ENCODE assay signal across 1 cellular context in the genomic region with DNA sequence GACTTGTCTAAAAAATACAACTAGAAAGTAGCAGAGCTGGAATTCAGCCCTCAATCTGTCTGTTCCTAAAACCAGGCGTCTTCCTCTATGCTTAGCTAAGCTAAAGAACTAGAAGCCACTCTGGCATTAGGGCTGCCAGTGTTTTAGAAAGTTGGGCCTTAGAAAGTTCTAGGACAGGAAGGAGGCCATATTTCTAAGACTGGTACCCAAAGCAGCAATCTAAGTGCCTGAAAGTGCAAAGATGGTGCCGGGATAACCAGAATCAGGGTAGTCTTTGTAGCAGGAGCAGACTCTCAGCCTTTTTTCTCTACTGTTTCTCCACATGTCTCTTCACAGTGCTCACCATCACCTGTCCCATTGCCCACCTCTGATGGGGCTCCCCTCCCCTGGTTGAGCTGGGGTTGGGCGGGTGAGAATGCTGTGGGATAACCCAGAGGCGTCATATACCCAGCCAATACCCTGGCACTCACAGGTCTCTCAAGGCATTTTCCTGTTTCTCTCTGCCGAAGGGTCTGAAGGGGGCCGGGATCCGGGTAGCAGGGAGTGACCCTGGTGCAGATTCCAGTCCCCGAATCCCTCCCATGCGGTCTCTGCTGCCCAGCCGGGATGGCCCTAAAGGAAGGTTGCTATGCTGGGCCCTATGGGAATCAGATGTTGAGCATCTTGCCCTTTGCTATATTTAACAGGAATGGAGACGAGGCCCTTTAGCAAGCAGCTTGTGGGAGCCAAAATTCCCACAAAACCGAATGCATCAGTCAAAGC.
TF ChIP-seq lines count a peak whose summit lies in the region.

No MANE protein-coding gene starts in this region.

TF ChIP-seq in GM23338, 12 proteins besides CTCF, POLR2A, EP300 and RAD21 (continued from another document):
- TF ChIP-seq, protein P1, sequence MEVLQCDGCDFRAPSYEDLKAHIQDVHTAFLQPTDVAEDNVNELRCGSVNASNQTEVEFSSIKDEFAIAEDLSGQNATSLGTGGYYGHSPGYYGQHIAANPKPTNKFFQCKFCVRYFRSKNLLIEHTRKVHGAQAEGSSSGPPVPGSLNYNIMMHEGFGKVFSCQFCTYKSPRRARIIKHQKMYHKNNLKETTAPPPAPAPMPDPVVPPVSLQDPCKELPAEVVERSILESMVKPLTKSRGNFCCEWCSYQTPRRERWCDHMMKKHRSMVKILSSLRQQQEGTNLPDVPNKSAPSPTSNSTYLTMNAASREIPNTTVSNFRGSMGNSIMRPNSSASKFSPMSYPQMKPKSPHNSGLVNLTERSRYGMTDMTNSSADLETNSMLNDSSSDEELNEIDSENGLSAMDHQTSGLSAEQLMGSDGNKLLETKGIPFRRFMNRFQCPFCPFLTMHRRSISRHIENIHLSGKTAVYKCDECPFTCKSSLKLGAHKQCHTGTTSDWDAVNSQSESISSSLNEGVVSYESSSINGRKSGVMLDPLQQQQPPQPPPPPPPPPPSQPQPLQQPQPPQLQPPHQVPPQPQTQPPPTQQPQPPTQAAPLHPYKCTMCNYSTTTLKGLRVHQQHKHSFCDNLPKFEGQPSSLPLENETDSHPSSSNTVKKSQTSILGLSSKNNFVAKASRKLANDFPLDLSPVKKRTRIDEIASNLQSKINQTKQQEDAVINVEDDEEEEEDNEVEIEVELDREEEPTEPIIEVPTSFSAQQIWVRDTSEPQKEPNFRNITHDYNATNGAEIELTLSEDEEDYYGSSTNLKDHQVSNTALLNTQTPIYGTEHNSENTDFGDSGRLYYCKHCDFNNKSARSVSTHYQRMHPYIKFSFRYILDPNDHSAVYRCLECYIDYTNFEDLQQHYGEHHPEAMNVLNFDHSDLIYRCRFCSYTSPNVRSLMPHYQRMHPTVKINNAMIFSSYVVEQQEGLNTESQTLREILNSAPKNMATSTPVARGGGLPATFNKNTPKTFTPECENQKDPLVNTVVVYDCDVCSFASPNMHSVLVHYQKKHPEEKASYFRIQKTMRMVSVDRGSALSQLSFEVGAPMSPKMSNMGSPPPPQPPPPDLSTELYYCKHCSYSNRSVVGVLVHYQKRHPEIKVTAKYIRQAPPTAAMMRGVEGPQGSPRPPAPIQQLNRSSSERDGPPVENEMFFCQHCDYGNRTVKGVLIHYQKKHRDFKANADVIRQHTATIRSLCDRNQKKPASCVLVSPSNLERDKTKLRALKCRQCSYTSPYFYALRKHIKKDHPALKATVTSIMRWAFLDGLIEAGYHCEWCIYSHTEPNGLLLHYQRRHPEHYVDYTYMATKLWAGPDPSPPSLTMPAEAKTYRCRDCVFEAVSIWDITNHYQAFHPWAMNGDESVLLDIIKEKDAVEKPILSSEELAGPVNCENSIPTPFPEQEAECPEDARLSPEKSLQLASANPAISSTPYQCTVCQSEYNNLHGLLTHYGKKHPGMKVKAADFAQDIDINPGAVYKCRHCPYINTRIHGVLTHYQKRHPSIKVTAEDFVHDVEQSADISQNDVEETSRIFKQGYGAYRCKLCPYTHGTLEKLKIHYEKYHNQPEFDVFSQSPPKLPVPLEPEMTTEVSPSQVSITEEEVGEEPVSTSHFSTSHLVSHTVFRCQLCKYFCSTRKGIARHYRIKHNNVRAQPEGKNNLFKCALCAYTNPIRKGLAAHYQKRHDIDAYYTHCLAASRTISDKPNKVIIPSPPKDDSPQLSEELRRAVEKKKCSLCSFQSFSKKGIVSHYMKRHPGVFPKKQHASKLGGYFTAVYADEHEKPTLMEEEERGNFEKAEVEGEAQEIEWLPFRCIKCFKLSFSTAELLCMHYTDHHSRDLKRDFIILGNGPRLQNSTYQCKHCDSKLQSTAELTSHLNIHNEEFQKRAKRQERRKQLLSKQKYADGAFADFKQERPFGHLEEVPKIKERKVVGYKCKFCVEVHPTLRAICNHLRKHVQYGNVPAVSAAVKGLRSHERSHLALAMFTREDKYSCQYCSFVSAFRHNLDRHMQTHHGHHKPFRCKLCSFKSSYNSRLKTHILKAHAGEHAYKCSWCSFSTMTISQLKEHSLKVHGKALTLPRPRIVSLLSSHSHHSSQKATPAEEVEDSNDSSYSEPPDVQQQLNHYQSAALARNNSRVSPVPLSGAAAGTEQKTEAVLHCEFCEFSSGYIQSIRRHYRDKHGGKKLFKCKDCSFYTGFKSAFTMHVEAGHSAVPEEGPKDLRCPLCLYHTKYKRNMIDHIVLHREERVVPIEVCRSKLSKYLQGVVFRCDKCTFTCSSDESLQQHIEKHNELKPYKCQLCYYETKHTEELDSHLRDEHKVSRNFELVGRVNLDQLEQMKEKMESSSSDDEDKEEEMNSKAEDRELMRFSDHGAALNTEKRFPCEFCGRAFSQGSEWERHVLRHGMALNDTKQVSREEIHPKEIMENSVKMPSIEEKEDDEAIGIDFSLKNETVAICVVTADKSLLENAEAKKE (CRISPR knock-in tag; IDR thresholded peaks at IDR 0.05): no peak
- TF ChIP-seq ZNF114 (CRISPR knock-in tag; IDR thresholded peaks at IDR 0.05) (no peak), ZNF331 (CRISPR knock-in tag; IDR thresholded peaks at IDR 0.05; ENCODE audit: low read depth) (no peak), EZH2phosphoT487 (IDR thresholded peaks at IDR 0.05; ENCODE audit: unreplicated experiment) (no peak), POLR2AphosphoS5 (IDR thresholded peaks at IDR 0.05; ENCODE audit: low read depth) (no peak), ETS1 (IDR thresholded peaks at IDR 0.05) (no peak)
- TF ChIP-seq, protein P2, sequence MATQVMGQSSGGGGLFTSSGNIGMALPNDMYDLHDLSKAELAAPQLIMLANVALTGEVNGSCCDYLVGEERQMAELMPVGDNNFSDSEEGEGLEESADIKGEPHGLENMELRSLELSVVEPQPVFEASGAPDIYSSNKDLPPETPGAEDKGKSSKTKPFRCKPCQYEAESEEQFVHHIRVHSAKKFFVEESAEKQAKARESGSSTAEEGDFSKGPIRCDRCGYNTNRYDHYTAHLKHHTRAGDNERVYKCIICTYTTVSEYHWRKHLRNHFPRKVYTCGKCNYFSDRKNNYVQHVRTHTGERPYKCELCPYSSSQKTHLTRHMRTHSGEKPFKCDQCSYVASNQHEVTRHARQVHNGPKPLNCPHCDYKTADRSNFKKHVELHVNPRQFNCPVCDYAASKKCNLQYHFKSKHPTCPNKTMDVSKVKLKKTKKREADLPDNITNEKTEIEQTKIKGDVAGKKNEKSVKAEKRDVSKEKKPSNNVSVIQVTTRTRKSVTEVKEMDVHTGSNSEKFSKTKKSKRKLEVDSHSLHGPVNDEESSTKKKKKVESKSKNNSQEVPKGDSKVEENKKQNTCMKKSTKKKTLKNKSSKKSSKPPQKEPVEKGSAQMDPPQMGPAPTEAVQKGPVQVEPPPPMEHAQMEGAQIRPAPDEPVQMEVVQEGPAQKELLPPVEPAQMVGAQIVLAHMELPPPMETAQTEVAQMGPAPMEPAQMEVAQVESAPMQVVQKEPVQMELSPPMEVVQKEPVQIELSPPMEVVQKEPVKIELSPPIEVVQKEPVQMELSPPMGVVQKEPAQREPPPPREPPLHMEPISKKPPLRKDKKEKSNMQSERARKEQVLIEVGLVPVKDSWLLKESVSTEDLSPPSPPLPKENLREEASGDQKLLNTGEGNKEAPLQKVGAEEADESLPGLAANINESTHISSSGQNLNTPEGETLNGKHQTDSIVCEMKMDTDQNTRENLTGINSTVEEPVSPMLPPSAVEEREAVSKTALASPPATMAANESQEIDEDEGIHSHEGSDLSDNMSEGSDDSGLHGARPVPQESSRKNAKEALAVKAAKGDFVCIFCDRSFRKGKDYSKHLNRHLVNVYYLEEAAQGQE (IDR thresholded peaks at IDR 0.05; ENCODE audit: unreplicated experiment): no peak
